Comparison of ENCODE assay signal across 1 cellular context in genomic region chr10:71598673-71599072, GRCh38.
TF ChIP-seq lines count a peak whose summit lies in the region.

No MANE protein-coding gene starts in this region.

TF ChIP-seq in SK-N-SH treated with all-trans-retinoic acid at 6 μM for 48 hours, 23 proteins besides CTCF, POLR2A, EP300 and RAD21 (continued from another document):
- TF ChIP-seq TSHZ2 (CRISPR knock-in tag; IDR thresholded peaks at IDR 0.05), result no peak
